In genomic region chr6:113631616-113632015, GRCh38 we compare ENCODE assay signal across 13 cellular contexts.
DNase-seq lines count a peak whose midpoint lies in the region; ATAC-seq and TF ChIP-seq lines count a peak whose summit lies in the region.
"Had no signal": no experiment of that assay in that cellular context is flagged by ENCODE, and none has a peak within 500 bp of the region (broad histone marks: within the 10 kb centered on the region; RNA-seq: fewer than 3 reads in every experiment).

No MANE protein-coding gene starts in this region.

- WGBS in urinary bladder = 82% methylated on average over 2 of the region's 2 CpGs

- H3K36me3 Mint-ChIP-seq in MCF 10A (ENCODE audit: insufficient read depth, unreplicated experiment) = no peaks in the 10 kb centered on the region

- H3K4me3 Mint-ChIP-seq in MCF 10A (ENCODE audit: unreplicated experiment) = no peak overlapping the region
- H3K4me3 Mint-ChIP-seq: endodermal cell had no signal

- peaks cover 29% of the 10 kb centered on the region for H3K4me1 Mint-ChIP-seq in MCF 10A (ENCODE audit: insufficient read depth, unreplicated experiment)

- H3K27me3 ChIP-seq in left ventricle myocardium inferior (ENCODE audit: low read depth) = no peaks in the 10 kb centered on the region
- H3K27me3 ChIP-seq in muscle layer of colon (ENCODE audit: control insufficient read depth in 1 of 2, insufficient read depth in 2 of 2, low read length in 2 of 2) = no peaks in the 10 kb centered on the region
- H3K27me3 ChIP-seq: BE2C had no signal

- H3K9me3 Mint-ChIP-seq in MCF 10A (ENCODE audit: unreplicated experiment) = no peaks in the 10 kb centered on the region
- H3K9me3 Mint-ChIP-seq: activated T-helper 2 cell treated with anti-CD3 and anti-CD28 coated beads, Interferon-gamma antibody, Interleukin-2, Interleukin-4, amounts not matched to agents 10 μg/mL and 5 μg/mL and 100 μg/mL, durations not matched to agents 14 hours and 24 hours and 36 hours; endodermal cell had no signal

- no peaks in the 10 kb centered on the region for H3K36me3 ChIP-seq in left ventricle myocardium inferior
- H3K36me3 ChIP-seq in muscle layer of colon (ENCODE audit: insufficient read depth, low read length) = no peaks in the 10 kb centered on the region
- no peaks in the 10 kb centered on the region for H3K36me3 ChIP-seq in urinary bladder (ENCODE audit: insufficient read depth)
- H3K36me3 ChIP-seq: BE2C had no signal

- TF ChIP-seq CTCF in left ventricle myocardium inferior (IDR thresholded peaks at IDR 0.05; ENCODE audit: borderline replicate concordance) (no peak), MCF 10A (IDR thresholded peaks at IDR 0.05; ENCODE audit: unreplicated experiment) (no peak)

- ATAC-seq in left cardiac atrium = no peak

- POLR2A ChIA-PET in MCF 10A (lab: Yijun Ruan, JAX) = interaction anchor here (0.6 to 6.6 kb wide), 18 partner anchors 11 to 510 kb away, joined by 3 to 58 read pairs (median 4); no protein-coding TSS in a partner anchor

- no peak overlapping the region for H3K9ac ChIP-seq in muscle layer of colon (ENCODE audit: low read length)

- peak overlapping the region; percentile 85 for H3K27ac Mint-ChIP-seq in MCF 10A (ENCODE audit: low read depth, unreplicated experiment)

- H3K27ac ChIP-seq in left ventricle myocardium inferior (replicated peaks) = peak overlapping the region; percentile 50
- H3K27ac ChIP-seq in muscle layer of colon (ENCODE audit: low read depth, low read length) = peak overlapping the region; percentile 36
- peak overlapping the region; percentile 84 for H3K27ac ChIP-seq in urinary bladder (ENCODE audit: low read depth)

- H3K27me3 Mint-ChIP-seq in MCF 10A (ENCODE audit: insufficient read depth, unreplicated experiment) = no peaks in the 10 kb centered on the region

- intact Hi-C loops in left ventricle myocardium inferior (cut with micrococcal nuclease) = no loop called here
- intact Hi-C loops in left cardiac atrium (cut with DNase I) = no loop called here
- intact Hi-C loops in MCF 10A (cut with micrococcal nuclease) = loop anchor here (1.0 to 5.0 kb wide), 3 partner anchors 13 to 227 kb away; no protein-coding TSS in a partner anchor
- intact Hi-C loops in posterior vena cava (cut with DNase I) = no loop called here

- CTCF ChIA-PET in MCF 10A (lab: Yijun Ruan, JAX) = interaction anchor here (0.7 to 3.2 kb wide), 4 partner anchors 171 to 736 kb away, joined by 3 to 12 read pairs (median 4); no protein-coding TSS in a partner anchor

- DNase-seq in left ventricle myocardium inferior = no peak
- DNase-seq in left cardiac atrium = no peak
- no peak for DNase-seq in MCF 10A (ENCODE audit: unreplicated experiment)
- DNase-seq in posterior vena cava (ENCODE audit: low spot score) = no peak
- no peak for DNase-seq in NCI-H2171 (lab: John Stamatoyannopoulos, UW)
- DNase-seq in stimulated activated CD8-positive, alpha-beta memory T cell treated with anti-CD3 and anti-CD28 coated beads, Interleukin-4, amount 100 ng/mL, for 48 hours = no peak
- DNase-seq: BE2C, endodermal cell, NCI-H82, T-helper 9 cell had no signal

- H3K4me1 ChIP-seq in left ventricle myocardium inferior (peaks cover 48% of the 10 kb centered on the region), muscle layer of colon (ENCODE audit: insufficient read depth, low read length) (peaks cover 49% of the 10 kb centered on the region), urinary bladder (ENCODE audit: insufficient read depth) (no peaks in the 10 kb centered on the region)
- H3K4me1 ChIP-seq: BE2C had no signal

- H3K4me3 ChIP-seq in left ventricle myocardium inferior = no peak overlapping the region
- no peak overlapping the region for H3K4me3 ChIP-seq in muscle layer of colon (ENCODE audit: low read depth in 1 of 2, low read length in 2 of 2)
- H3K4me3 ChIP-seq in urinary bladder (ENCODE audit: low read depth, low read length) = no peak overlapping the region

- no TSS peak for BruUV-seq in MCF 10A (replicated peaks; lab: Mats Ljungman, UMichigan)

- H3K9me3 ChIP-seq in left ventricle myocardium inferior (replicated peaks) (no peaks in the 10 kb centered on the region), muscle layer of colon (ENCODE audit: low read length) (no peaks in the 10 kb centered on the region)
- H3K9me3 ChIP-seq: BE2C had no signal
